Comparison of ENCODE assay signal across 38 cellular contexts in genomic region chr16:5222770-5223169, GRCh38.
"Had no signal": no experiment of that assay in that cellular context is flagged by ENCODE, and none has a peak within 500 bp of the region (broad histone marks: within the 10 kb centered on the region; RNA-seq: fewer than 3 reads in every experiment).

No MANE protein-coding gene starts in this region.

- H3K9me3 ChIP-seq: adrenal gland, ascending aorta, body of pancreas, breast epithelium had no signal

- H3K4me1 Mint-ChIP-seq: activated naive CD4-positive, alpha-beta T cell treated with anti-CD3 and anti-CD28 coated beads, Interleukin-2, amount 10 ng/mL, durations not matched to agents 7 days and 5 days; activated naive CD4-positive, alpha-beta T cell treated with anti-CD3 and anti-CD28 coated beads, Interleukin-2, amount 50 U/mL, for 24 hours; activated naive CD8-positive, alpha-beta T cell treated with anti-CD3 and anti-CD28 coated beads for 36 hours; activated naive CD8-positive, alpha-beta T cell treated with anti-CD3 and anti-CD28 coated beads, Interleukin-2, amount 10 ng/mL, durations not matched to agents 7 days and 5 days; activated naive CD8-positive, alpha-beta T cell treated with anti-CD3 and anti-CD28 coated beads, Interleukin-2, amount 50 U/mL, for 24 hours; activated T-helper 17 cell treated with anti-CD3 and anti-CD28 coated beads, Interleukin-2, amount 50 U/mL, for 72 hours; central memory CD8-positive, alpha-beta T cell had no signal

- H3K36me3 Mint-ChIP-seq: activated naive CD4-positive, alpha-beta T cell treated with anti-CD3 and anti-CD28 coated beads, Interleukin-2, amount 10 ng/mL, durations not matched to agents 7 days and 5 days; activated naive CD4-positive, alpha-beta T cell treated with anti-CD3 and anti-CD28 coated beads, Interleukin-2, amount 50 U/mL, for 24 hours; activated naive CD4-positive, alpha-beta T cell treated with anti-CD3 and anti-CD28 coated beads, Interleukin-2, amount 50 U/mL, for 72 hours; activated naive CD8-positive, alpha-beta T cell; activated naive CD8-positive, alpha-beta T cell treated with anti-CD3 and anti-CD28 coated beads for 36 hours; activated naive CD8-positive, alpha-beta T cell treated with anti-CD3 and anti-CD28 coated beads, Interleukin-2, amount 10 ng/mL, durations not matched to agents 7 days and 5 days; brain had no signal

- H3K27ac Mint-ChIP-seq: activated naive CD4-positive, alpha-beta T cell treated with anti-CD3 and anti-CD28 coated beads for 36 hours; activated naive CD4-positive, alpha-beta T cell treated with anti-CD3 and anti-CD28 coated beads, Interleukin-2, amount 10 ng/mL, durations not matched to agents 7 days and 5 days; activated naive CD4-positive, alpha-beta T cell treated with anti-CD3 and anti-CD28 coated beads, Interleukin-2, amount 50 U/mL, for 24 hours; activated naive CD4-positive, alpha-beta T cell treated with anti-CD3 and anti-CD28 coated beads, Interleukin-2, amount 50 U/mL, for 72 hours; activated naive CD8-positive, alpha-beta T cell; activated naive CD8-positive, alpha-beta T cell treated with anti-CD3 and anti-CD28 coated beads for 36 hours; activated naive CD8-positive, alpha-beta T cell treated with anti-CD3 and anti-CD28 coated beads, Interleukin-2, amount 10 ng/mL, durations not matched to agents 7 days and 5 days; activated naive CD8-positive, alpha-beta T cell treated with anti-CD3 and anti-CD28 coated beads, Interleukin-2, amount 50 U/mL, for 24 hours; activated T-cell treated with anti-CD3 and anti-CD28 coated beads, Interleukin-2, amount 50 U/mL, for 24 hours; activated T-cell treated with anti-CD3 and anti-CD28 coated beads, Interleukin-2, amount 50 U/mL, for 72 hours; activated T-helper 1 cell treated with anti-CD3 and anti-CD28 coated beads, Interleukin-12 subunit alpha, Interleukin-12 subunit beta, Interleukin-2, Interleukin-4 antibody, amounts not matched to agents 30 ng/mL and 10 ng/mL and 1 ng/mL, durations not matched to agents 14 hours and 24 hours and 36 hours; activated T-helper 17 cell treated with anti-CD3 and anti-CD28 coated beads, Interleukin-2, amount 50 U/mL, for 72 hours; activated T-helper 2 cell treated with anti-CD3 and anti-CD28 coated beads, Interferon-gamma antibody, Interleukin-2, Interleukin-4, amounts not matched to agents 10 μg/mL and 5 μg/mL and 100 μg/mL, durations not matched to agents 14 hours and 24 hours and 36 hours; brain had no signal

- H3K4me3 Mint-ChIP-seq: activated naive CD4-positive, alpha-beta T cell treated with anti-CD3 and anti-CD28 coated beads for 36 hours; activated naive CD4-positive, alpha-beta T cell treated with anti-CD3 and anti-CD28 coated beads, Interleukin-2, amount 10 ng/mL, durations not matched to agents 7 days and 5 days; activated naive CD4-positive, alpha-beta T cell treated with anti-CD3 and anti-CD28 coated beads, Interleukin-2, amount 50 U/mL, for 24 hours; activated naive CD8-positive, alpha-beta T cell; activated naive CD8-positive, alpha-beta T cell treated with anti-CD3 and anti-CD28 coated beads for 36 hours; activated naive CD8-positive, alpha-beta T cell treated with anti-CD3 and anti-CD28 coated beads, Interleukin-2, amount 10 ng/mL, durations not matched to agents 7 days and 5 days; activated naive CD8-positive, alpha-beta T cell treated with anti-CD3 and anti-CD28 coated beads, Interleukin-2, amount 50 U/mL, for 24 hours; activated T-cell treated with anti-CD3 and anti-CD28 coated beads, Interleukin-2, amount 50 U/mL, for 24 hours; activated T-cell treated with anti-CD3 and anti-CD28 coated beads, Interleukin-2, amount 50 U/mL, for 4 hours; activated T-cell treated with anti-CD3 and anti-CD28 coated beads, Interleukin-2, amount 50 U/mL, for 72 hours; activated T-helper 1 cell treated with anti-CD3 and anti-CD28 coated beads, Interleukin-12 subunit alpha, Interleukin-12 subunit beta, Interleukin-2, Interleukin-4 antibody, amounts not matched to agents 30 ng/mL and 10 ng/mL and 1 ng/mL, durations not matched to agents 14 hours and 24 hours and 36 hours; activated T-helper 17 cell treated with anti-CD3 and anti-CD28 coated beads, Interleukin-2, amount 50 U/mL, for 72 hours; brain; central memory CD8-positive, alpha-beta T cell had no signal

- H3K4me1 ChIP-seq: adrenal gland, ascending aorta, body of pancreas, breast epithelium had no signal

- H3K4me3 ChIP-seq: adrenal gland, ascending aorta, body of pancreas, breast epithelium, cardiac muscle cell had no signal

- DNase-seq: activated effector memory CD4-positive, alpha-beta T cell treated with anti-CD3 and anti-CD28 coated beads, Interleukin-2, amount 50 U/mL, for 16 hours; activated effector memory CD4-positive, alpha-beta T cell treated with Interleukin-2 at 50 U/mL for 16 hours; activated gamma-delta T cell; activated gamma-delta T cell treated with Interleukin-2 at 50 U/mL for 16 hours; activated naive CD4-positive, alpha-beta T cell; activated naive CD4-positive, alpha-beta T cell treated with anti-CD3 and anti-CD28 coated beads for 36 hours; activated naive CD4-positive, alpha-beta T cell treated with anti-CD3 and anti-CD28 coated beads, Interleukin-2, amount 10 ng/mL, durations not matched to agents 7 days and 5 days; activated naive CD4-positive, alpha-beta T cell treated with anti-CD3 and anti-CD28 coated beads, Interleukin-2, amount 50 U/mL, for 16 hours; activated naive CD4-positive, alpha-beta T cell treated with Interleukin-2 at 50 U/mL for 16 hours; activated naive CD8-positive, alpha-beta T cell treated with anti-CD3 and anti-CD28 coated beads for 36 hours; activated naive CD8-positive, alpha-beta T cell treated with anti-CD3 and anti-CD28 coated beads, Interleukin-2, amount 10 ng/mL, durations not matched to agents 7 days and 5 days; activated naive CD8-positive, alpha-beta T cell treated with anti-CD3 and anti-CD28 coated beads, Interleukin-2, amount 50 U/mL, for 24 hours; activated T-cell treated with anti-CD3 and anti-CD28 coated beads, Interleukin-2, amount 50 U/mL, for 1 hour; activated T-cell treated with anti-CD3 and anti-CD28 coated beads, Interleukin-2, amount 50 U/mL, for 24 hours; activated T-cell treated with anti-CD3 and anti-CD28 coated beads, Interleukin-2, amount 50 U/mL, for 4 hours; activated T-cell treated with anti-CD3 and anti-CD28 coated beads, Interleukin-2, amount 50 U/mL, for 48 hours; activated T-cell treated with anti-CD3 and anti-CD28 coated beads, Interleukin-2, amount 50 U/mL, for 72 hours; adrenal gland; amniotic stem cell; amygdala; anterior cingulate cortex; aorta; body of pancreas; brain microvascular endothelial cell; caudate nucleus; central memory CD4-positive, alpha-beta T cell; cerebellar nuclear complex had no signal

- H3K9me3 Mint-ChIP-seq: activated naive CD4-positive, alpha-beta T cell treated with anti-CD3 and anti-CD28 coated beads for 36 hours; activated naive CD4-positive, alpha-beta T cell treated with anti-CD3 and anti-CD28 coated beads, Interleukin-2, amount 10 ng/mL, durations not matched to agents 7 days and 5 days; activated naive CD4-positive, alpha-beta T cell treated with anti-CD3 and anti-CD28 coated beads, Interleukin-2, amount 50 U/mL, for 24 hours; activated naive CD4-positive, alpha-beta T cell treated with anti-CD3 and anti-CD28 coated beads, Interleukin-2, amount 50 U/mL, for 72 hours; activated naive CD8-positive, alpha-beta T cell treated with anti-CD3 and anti-CD28 coated beads for 36 hours; activated naive CD8-positive, alpha-beta T cell treated with anti-CD3 and anti-CD28 coated beads, Interleukin-2, amount 10 ng/mL, durations not matched to agents 7 days and 5 days; activated naive CD8-positive, alpha-beta T cell treated with anti-CD3 and anti-CD28 coated beads, Interleukin-2, amount 50 U/mL, for 24 hours; activated T-cell treated with anti-CD3 and anti-CD28 coated beads, Interleukin-2, amount 50 U/mL, for 24 hours; activated T-cell treated with anti-CD3 and anti-CD28 coated beads, Interleukin-2, amount 50 U/mL, for 4 hours; activated T-cell treated with anti-CD3 and anti-CD28 coated beads, Interleukin-2, amount 50 U/mL, for 72 hours; activated T-helper 1 cell treated with anti-CD3 and anti-CD28 coated beads, Interleukin-12 subunit alpha, Interleukin-12 subunit beta, Interleukin-2, Interleukin-4 antibody, amounts not matched to agents 30 ng/mL and 10 ng/mL and 1 ng/mL, durations not matched to agents 14 hours and 24 hours and 36 hours; activated T-helper 17 cell treated with anti-CD3 and anti-CD28 coated beads, Interleukin-2, amount 50 U/mL, for 72 hours; activated T-helper 2 cell treated with anti-CD3 and anti-CD28 coated beads, Interferon-gamma antibody, Interleukin-2, Interleukin-4, amounts not matched to agents 10 μg/mL and 5 μg/mL and 100 μg/mL, durations not matched to agents 14 hours and 24 hours and 36 hours; brain; central memory CD8-positive, alpha-beta T cell had no signal

- H3K36me3 ChIP-seq: adrenal gland, ascending aorta, brain microvascular endothelial cell, breast epithelium, cardiac muscle cell had no signal

- ATAC-seq: activated naive CD4-positive, alpha-beta T cell treated with anti-CD3 and anti-CD28 coated beads, Interleukin-2, amount 50 U/mL, for 72 hours; activated naive CD8-positive, alpha-beta T cell treated with anti-CD3 and anti-CD28 coated beads, Interleukin-2, amount 50 U/mL, for 24 hours; activated T-cell treated with anti-CD3 and anti-CD28 coated beads, Interleukin-2, amount 50 U/mL, for 4 hours; activated T-cell treated with anti-CD3 and anti-CD28 coated beads, Interleukin-2, amount 50 U/mL, for 72 hours; activated T-helper 17 cell treated with anti-CD3 and anti-CD28 coated beads, Interleukin-2, amount 50 U/mL, for 72 hours; body of pancreas had no signal
